ENCODE assay signal across 12 cellular contexts in the genomic region with DNA sequence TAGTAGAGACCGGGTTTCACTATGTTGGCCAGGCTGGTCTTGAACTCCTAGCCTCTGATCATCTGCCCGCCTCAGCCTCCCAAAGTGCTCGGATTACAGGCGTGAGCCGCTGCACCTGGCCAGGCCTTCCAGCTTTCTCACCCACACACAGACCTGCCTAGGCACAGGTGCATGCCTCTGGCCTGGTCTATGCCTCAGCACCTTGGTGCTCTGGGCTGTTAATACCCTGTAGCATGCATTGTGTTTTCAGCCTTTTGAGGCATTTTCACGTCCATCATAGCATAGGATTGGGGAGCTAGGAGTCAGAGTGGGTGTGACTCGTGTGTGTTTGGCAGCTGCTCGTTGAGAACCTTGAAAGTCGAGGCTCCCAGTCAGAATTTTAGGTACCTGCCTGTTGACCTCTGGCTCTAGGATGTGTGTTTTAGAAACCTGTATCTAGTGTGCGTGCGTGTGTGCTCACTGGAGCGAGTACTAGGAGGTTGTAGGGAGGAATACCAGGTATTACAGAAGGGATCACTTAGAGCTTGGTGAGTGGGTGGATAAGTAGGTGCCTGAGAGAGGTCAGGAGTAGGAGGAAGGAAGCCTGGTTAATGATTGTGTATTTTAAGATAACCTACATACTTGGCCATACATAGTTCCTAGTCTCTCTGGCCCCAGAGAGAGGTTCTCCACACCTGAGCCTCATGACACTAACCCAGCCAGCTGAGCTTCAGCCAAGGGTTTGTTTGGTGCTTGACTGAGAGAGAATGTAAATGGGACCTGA. TPM values are rescaled to one million over a fixed set of nuclear protein-coding genes. Genes with fewer than 3 reads are reported as not detected.
A peak's percentile ranks its signal among the peaks of the same experiment; 100 is the strongest.
DNase-seq lines count a peak whose midpoint lies in the region; TF ChIP-seq lines count a peak whose summit lies in the region.
"Had no signal": no experiment of that assay in that cellular context is flagged by ENCODE, and none has a peak within 500 bp of the region (broad histone marks: within the 10 kb centered on the region; RNA-seq: fewer than 3 reads in every experiment).

No MANE protein-coding gene starts in this region.

- peaks cover 8 to 49% (median 39%) of the 10 kb centered on the region in 4 donors for H3K4me1 ChIP-seq in liver (ENCODE audit: control insufficient read depth in 4 of 4, insufficient read depth in 4 of 4, low read length in 3 of 4)
- peaks cover 16 to 35% of the 10 kb centered on the region in 2 donors for H3K4me1 ChIP-seq in thyroid gland

- no peaks in the 10 kb centered on the region for H3K9me3 ChIP-seq in liver (ENCODE audit: control insufficient read depth in 4 of 4, low read length in 3 of 4)
- H3K9me3 ChIP-seq in thyroid gland: no peaks in the 10 kb centered on the region
- H3K9me3 ChIP-seq: colonic mucosa had no signal

- no peak for DNase-seq in activated naive CD4-positive, alpha-beta T cell treated with Interleukin-2 at 50 U/mL for 16 hours
- DNase-seq in thyroid gland: peak; percentile 20 to 33
- DNase-seq in erythroblast (lab: John Stamatoyannopoulos, UW): no peak
- DNase-seq in anterior cingulate cortex (lab: John Stamatoyannopoulos, UW): no peak
- no peak for DNase-seq in NCI-H510A treated with DMSO at 0.1 percent for 48 hours (lab: John Stamatoyannopoulos, UW)
- DNase-seq: colonic mucosa, midbrain, NCI-H1417 had no signal

- no peak for TF ChIP-seq RAD21 in liver (IDR thresholded peaks at IDR 0.05)

- intact Hi-C loops in thyroid gland (cut with DNase I): no loop called here

- no peaks in the 10 kb centered on the region for H3K9me3 Mint-ChIP-seq in activated naive CD4-positive, alpha-beta T cell treated with anti-CD3 and anti-CD28 coated beads, Interleukin-2, amount 50 U/mL, for 24 hours

- peak overlapping the region; percentile 56 for H3K4me3 Mint-ChIP-seq in activated naive CD4-positive, alpha-beta T cell treated with anti-CD3 and anti-CD28 coated beads, Interleukin-2, amount 50 U/mL, for 24 hours

- H3K27ac ChIP-seq in VCaP (peak overlapping the region; percentile 71), liver (ENCODE audit: low read depth in 1 of 2, low read length in 2 of 2) (peak overlapping the region; percentile 14 to 53), thyroid gland (no peak overlapping the region)
- H3K27ac ChIP-seq: colonic mucosa, HL-60 had no signal

- TF ChIP-seq CTCF in VCaP (conservative IDR thresholded peaks at IDR 0.05) (no peak), liver (IDR thresholded peaks at IDR 0.05; ENCODE audit: low read depth, low read length, missing input control) (no peak), thyroid gland (IDR thresholded peaks at IDR 0.05) (no peak)

- H3K9ac ChIP-seq in liver (ENCODE audit: low read depth in 1 of 2, low read length in 2 of 2): no peak overlapping the region

- no peaks in the 10 kb centered on the region for H3K27me3 Mint-ChIP-seq in activated naive CD4-positive, alpha-beta T cell treated with anti-CD3 and anti-CD28 coated beads, Interleukin-2, amount 50 U/mL, for 24 hours

- no peaks in the 10 kb centered on the region for H3K27me3 ChIP-seq in liver (ENCODE audit: control insufficient read depth in 4 of 4, insufficient read depth in 4 of 4, low read length in 3 of 4)
- H3K27me3 ChIP-seq in thyroid gland: no peaks in the 10 kb centered on the region
- H3K27me3 ChIP-seq: colonic mucosa had no signal

- H3K36me3 ChIP-seq in liver (ENCODE audit: control insufficient read depth in 4 of 4, insufficient read depth in 3 of 4, low read depth in 1 of 4, low read length in 3 of 4): peaks cover 2 to 7% (median 3%) of the 10 kb centered on the region in 4 donors
- H3K36me3 ChIP-seq in thyroid gland: peaks cover 0 to 4% of the 10 kb centered on the region in 2 donors
- H3K36me3 ChIP-seq: colonic mucosa had no signal

- WGBS in liver: 53% methylated on average over 12 of the region's 12 CpGs
- 57 to 67% methylated on average over 12 of the region's 12 CpGs for WGBS in thyroid gland, 2 donors

- TF ChIP-seq POLR2A in thyroid gland (IDR thresholded peaks at IDR 0.05) (no peak), erythroblast (IDR thresholded peaks at IDR 0.05; ENCODE audit: low read length) (no peak)

- peak overlapping the region; percentile 67 for H3K27ac Mint-ChIP-seq in activated naive CD4-positive, alpha-beta T cell treated with anti-CD3 and anti-CD28 coated beads, Interleukin-2, amount 50 U/mL, for 24 hours

- peaks cover 84% of the 10 kb centered on the region for H3K4me1 Mint-ChIP-seq in activated naive CD4-positive, alpha-beta T cell treated with anti-CD3 and anti-CD28 coated beads, Interleukin-2, amount 50 U/mL, for 24 hours

- H3K36me3 Mint-ChIP-seq in activated naive CD4-positive, alpha-beta T cell treated with anti-CD3 and anti-CD28 coated beads, Interleukin-2, amount 50 U/mL, for 24 hours: peaks cover 17% of the 10 kb centered on the region

- H3K4me3 ChIP-seq in liver (ENCODE audit: low read depth in 1 of 3, low read length in 3 of 3) (no peak overlapping the region), thyroid gland (replicated peaks in 1 of 3) (no peak overlapping the region)
- H3K4me3 ChIP-seq: colonic mucosa had no signal

TF ChIP-seq in liver, 16 proteins besides CTCF, POLR2A, EP300 and RAD21:
- TF ChIP-seq, protein P1, sequence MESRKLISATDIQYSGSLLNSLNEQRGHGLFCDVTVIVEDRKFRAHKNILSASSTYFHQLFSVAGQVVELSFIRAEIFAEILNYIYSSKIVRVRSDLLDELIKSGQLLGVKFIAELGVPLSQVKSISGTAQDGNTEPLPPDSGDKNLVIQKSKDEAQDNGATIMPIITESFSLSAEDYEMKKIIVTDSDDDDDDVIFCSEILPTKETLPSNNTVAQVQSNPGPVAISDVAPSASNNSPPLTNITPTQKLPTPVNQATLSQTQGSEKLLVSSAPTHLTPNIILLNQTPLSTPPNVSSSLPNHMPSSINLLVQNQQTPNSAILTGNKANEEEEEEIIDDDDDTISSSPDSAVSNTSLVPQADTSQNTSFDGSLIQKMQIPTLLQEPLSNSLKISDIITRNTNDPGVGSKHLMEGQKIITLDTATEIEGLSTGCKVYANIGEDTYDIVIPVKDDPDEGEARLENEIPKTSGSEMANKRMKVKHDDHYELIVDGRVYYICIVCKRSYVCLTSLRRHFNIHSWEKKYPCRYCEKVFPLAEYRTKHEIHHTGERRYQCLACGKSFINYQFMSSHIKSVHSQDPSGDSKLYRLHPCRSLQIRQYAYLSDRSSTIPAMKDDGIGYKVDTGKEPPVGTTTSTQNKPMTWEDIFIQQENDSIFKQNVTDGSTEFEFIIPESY (IDR thresholded peaks at IDR 0.05): no peak
- TF ChIP-seq YY1 (IDR thresholded peaks at IDR 0.05) (no peak), JUND (IDR thresholded peaks at IDR 0.05) (no peak), EGR1 (IDR thresholded peaks at IDR 0.05; ENCODE audit: low read depth in 2 of 2) (no peak), RXRA (IDR thresholded peaks at IDR 0.05) (peak in 1 of 2 donors; percentile 56), HNF4A (conservative IDR thresholded peaks at IDR 0.05) (peak in 1 of 2 donors; percentile 59), GABPA (IDR thresholded peaks at IDR 0.05 in 1 of 2, conservative IDR thresholded peaks at IDR 0.05 in 1 of 2) (no peak)

RNA-seq across cellular contexts. Expression of a gene that starts 20.0 kb away (rescaled TPM):
- total RNA-seq in liver (10 to 100 TPM; 30.0 to 45.5 TPM), thyroid gland (10 to 100 TPM; 38.5 to 47.8 (median 42.1) TPM)
- polyA plus RNA-seq in liver: 10 to 100 TPM; 12.0 to 15.2 TPM

RNA-seq across cellular contexts. Expression of a gene that starts 29.8 kb away (rescaled TPM):
- total RNA-seq in liver (under 1 TPM; 0.51 to 0.75 TPM), thyroid gland (1 to 10 TPM in 2 of 4 donors, under 1 TPM in 2; 0.11 to 2.0 (median 0.80) TPM)
- polyA plus RNA-seq in liver: 1 to 10 TPM in 1 of 2 donors, under 1 TPM in 1; 0.38 to 1.1 TPM

RNA-seq across cellular contexts. Expression of a gene that starts 44.9 kb away (rescaled TPM):
- total RNA-seq in liver: 10 to 100 TPM; 11.1 to 32.5 TPM
- polyA plus RNA-seq in liver: 10 to 100 TPM in 1 of 2 donors, 1 to 10 TPM in 1; 7.9 to 15.3 TPM
- 10 to 100 TPM; 37.1 to 67.2 (median 55.7) TPM for total RNA-seq in thyroid gland

Comparison
In these comparisons a context has a peak if more than half of its experiments do, and no peak if none do; other contexts are left out.
1. DNase-seq: peak in thyroid gland (2 of 2); none in activated naive CD4-positive, alpha-beta T cell treated with Interleukin-2 at 50 U/mL for 16 hours (single experiment), erythroblast (0 of 2), anterior cingulate cortex (0 of 58) and NCI-H510A treated with DMSO at 0.1 percent for 48 hours (single experiment).
2. H3K27ac ChIP-seq: peak in VCaP (single experiment) and liver (2 of 2); none in thyroid gland (0 of 3).